In the genomic region with DNA sequence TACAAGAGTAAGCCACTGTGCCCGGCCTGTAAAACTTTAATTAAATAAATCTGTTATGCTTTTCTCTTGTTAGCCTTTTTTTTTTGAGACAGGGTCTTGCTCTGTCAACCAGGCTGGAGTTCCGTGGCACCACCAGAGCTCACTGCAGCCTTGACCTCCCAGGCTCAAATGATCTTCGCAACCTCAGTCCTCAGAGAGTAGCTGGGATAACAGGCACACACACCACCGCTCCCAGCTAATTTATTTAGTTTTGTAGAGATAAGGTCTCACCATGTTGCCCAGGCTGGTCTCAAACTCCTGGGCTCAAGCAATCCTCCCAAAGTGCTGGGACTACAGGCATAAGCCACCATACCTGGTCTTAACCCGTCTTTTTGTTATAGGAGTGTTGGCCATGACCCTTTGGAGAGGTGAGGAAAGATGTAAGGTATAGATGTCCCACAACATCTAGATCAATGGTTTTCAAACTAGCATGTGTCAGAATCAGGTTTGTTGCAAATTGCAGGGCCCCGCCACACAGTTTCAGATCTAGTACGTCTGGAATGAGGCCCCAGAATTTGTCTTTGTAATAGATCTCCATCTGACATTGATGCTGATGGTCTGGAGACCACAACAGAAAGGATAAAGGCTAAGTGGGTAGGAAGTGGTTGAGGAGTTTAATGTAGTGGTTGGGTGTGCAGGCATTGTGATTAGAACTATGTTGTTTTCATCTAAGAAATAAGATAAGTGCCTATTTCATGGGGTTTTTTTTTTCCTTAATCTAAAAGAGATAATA, we compare ENCODE assay signal across 13 cellular contexts. TPM values are rescaled to one million over a fixed set of nuclear protein-coding genes. Genes with fewer than 3 reads are reported as not detected.
DNase-seq lines count a peak whose midpoint lies in the region; ATAC-seq, FAIRE-seq and TF ChIP-seq lines count a peak whose summit lies in the region.
"Had no signal": no experiment of that assay in that cellular context is flagged by ENCODE, and none has a peak within 500 bp of the region (broad histone marks: within the 10 kb centered on the region; RNA-seq: fewer than 3 reads in every experiment).

No MANE protein-coding gene starts in this region.

- no peaks in the 10 kb centered on the region for H3K9me3 ChIP-seq in HepG2 (ENCODE audit: low read length)
- no peaks in the 10 kb centered on the region for H3K9me3 ChIP-seq in right lobe of liver
- no peaks in the 10 kb centered on the region for H3K9me3 ChIP-seq in T-helper 17 cell (ENCODE audit: control insufficient read depth, low read length, poor library complexity, severe bottlenecking)

- H3K79me2 ChIP-seq in HepG2 (ENCODE audit: insufficient read depth, low read length) = peaks cover 7% of the 10 kb centered on the region

- H2AFZ ChIP-seq in HepG2 (ENCODE audit: low read length) = no peak overlapping the region

- intact Hi-C loops in HepG2 (cut with micrococcal nuclease; ENCODE audit: unreplicated experiment) = no loop called here
- intact Hi-C loops in right lobe of liver (cut with DNase I) = no loop called here
- intact Hi-C loops in activated T-helper 2 cell treated with anti-CD3 and anti-CD28 coated beads, Interferon-gamma antibody, Interleukin-2, Interleukin-4, amounts not matched to agents 10 μg/mL and 5 μg/mL and 100 μg/mL, durations not matched to agents 14 hours and 24 hours and 36 hours (cut with micrococcal nuclease) = loop anchor here (5.0 kb wide), 1 partner anchor 158 kb away; no protein-coding TSS in a partner anchor

- TF ChIP-seq RAD21 in HepG2 (CRISPR knock-in tag; IDR thresholded peaks at IDR 0.05) = no peak

- TF ChIP-seq EP300 in HepG2 (IDR thresholded peaks at IDR 0.05; ENCODE audit: low read depth in 2 of 2, low read length in 2 of 2) = no peak
- TF ChIP-seq EP300 in HepG2 (CRISPR knock-in tag; IDR thresholded peaks at IDR 0.05; ENCODE audit: borderline replicate concordance) = no peak

- H4K20me1 ChIP-seq in HepG2 (ENCODE audit: insufficient read depth, low read length) = no peaks in the 10 kb centered on the region

- H3K9me3 Mint-ChIP-seq in activated T-helper 2 cell treated with anti-CD3 and anti-CD28 coated beads, Interferon-gamma antibody, Interleukin-2, Interleukin-4, amounts not matched to agents 10 μg/mL and 5 μg/mL and 100 μg/mL, durations not matched to agents 14 hours and 24 hours and 36 hours = no peaks in the 10 kb centered on the region
- H3K9me3 Mint-ChIP-seq in stimulated activated naive B cell treated with anti-CD40 and anti-IgM and Interleukin-4, amounts not matched to agents 10 μg/mL and 1 μg/mL and 100 μg/mL, for 72 hours = peaks cover 3 to 5% of the 10 kb centered on the region in 2 donors
- H3K9me3 Mint-ChIP-seq: memory B cell, type B pancreatic cell had no signal

- ATAC-seq in HepG2 (no peak), right lobe of liver (no peak), T-helper 17 cell (peak; percentile 63), GM21367 (IDR thresholded peaks at IDR 0.05; ENCODE audit: unreplicated experiment) (no peak)
- ATAC-seq in stimulated activated naive B cell treated with anti-CD40 and anti-IgM and Interleukin-4, amounts not matched to agents 10 μg/mL and 1 μg/mL and 100 μg/mL, for 72 hours (replicated peaks) = no peak

- H3K36me3 Mint-ChIP-seq in T-helper 17 cell (ENCODE audit: low read depth) = no peaks in the 10 kb centered on the region
- H3K36me3 Mint-ChIP-seq in activated T-helper 2 cell treated with anti-CD3 and anti-CD28 coated beads, Interferon-gamma antibody, Interleukin-2, Interleukin-4, amounts not matched to agents 10 μg/mL and 5 μg/mL and 100 μg/mL, durations not matched to agents 14 hours and 24 hours and 36 hours (ENCODE audit: low read depth) = peaks cover 24% of the 10 kb centered on the region
- H3K36me3 Mint-ChIP-seq in stimulated activated naive B cell treated with anti-CD40 and anti-IgM and Interleukin-4, amounts not matched to agents 10 μg/mL and 1 μg/mL and 100 μg/mL, for 72 hours = peaks cover 16 to 38% of the 10 kb centered on the region in 2 donors

- H3K27me3 ChIP-seq in HepG2 (ENCODE audit: control insufficient read depth in 1 of 2, insufficient read depth in 2 of 2, low read length in 2 of 2) = no peaks in the 10 kb centered on the region; a peak in 1 of 5 replicates
- no peaks in the 10 kb centered on the region for H3K27me3 ChIP-seq in right lobe of liver
- H3K27me3 ChIP-seq in H7 (ENCODE audit: control insufficient read depth, insufficient read depth, low read length) = no peaks in the 10 kb centered on the region

- H3K36me3 ChIP-seq in HepG2 (replicated peaks in 1 of 2; ENCODE audit: control insufficient read depth in 1 of 2, insufficient read depth in 2 of 2, low read length in 2 of 2) (peaks cover 0 to 10% of the 10 kb centered on the region in 2 experiments; a peak in 3 of 5 replicates), right lobe of liver (peaks cover 0 to 3% (median 0%) of the 10 kb centered on the region in 4 donors), H7 (replicated peaks; ENCODE audit: control insufficient read depth, insufficient read depth, low read length) (no peaks in the 10 kb centered on the region)

- no TSS peak for BruUV-seq in HepG2 (replicated peaks; lab: Mats Ljungman, UMichigan)

- FAIRE-seq in HepG2 (lab: Jason Lieb, UNC) = peak; percentile 89

- no peak overlapping the region for H3K4me2 ChIP-seq in HepG2 (ENCODE audit: low read depth, low read length)
- H3K4me2 ChIP-seq: smooth muscle cell had no signal

- H3K4me1 ChIP-seq in HepG2 (ENCODE audit: insufficient read depth, low read length) = peaks cover 39% of the 10 kb centered on the region
- H3K4me1 ChIP-seq in right lobe of liver = no peaks in the 10 kb centered on the region

- TF ChIP-seq CTCF in HepG2 (CRISPR knock-in tag; IDR thresholded peaks at IDR 0.05) (no peak), right lobe of liver (IDR thresholded peaks at IDR 0.05) (no peak)

- in situ Hi-C loops in HepG2 (cut with HindIII; ENCODE audit: extremely low pct_ligation_motif_present, low pct_unique_long_range_greater_than_20kb) = no loop called here

- H3K27me3 Mint-ChIP-seq in T-helper 17 cell = no peaks in the 10 kb centered on the region
- no peaks in the 10 kb centered on the region for H3K27me3 Mint-ChIP-seq in activated T-helper 2 cell treated with anti-CD3 and anti-CD28 coated beads, Interferon-gamma antibody, Interleukin-2, Interleukin-4, amounts not matched to agents 10 μg/mL and 5 μg/mL and 100 μg/mL, durations not matched to agents 14 hours and 24 hours and 36 hours (ENCODE audit: low read depth)
- H3K27me3 Mint-ChIP-seq in stimulated activated naive B cell treated with anti-CD40 and anti-IgM and Interleukin-4, amounts not matched to agents 10 μg/mL and 1 μg/mL and 100 μg/mL, for 72 hours = no peaks in the 10 kb centered on the region
- H3K27me3 Mint-ChIP-seq: memory B cell, type B pancreatic cell had no signal

- TF ChIP-seq POLR2A in HepG2 (IDR thresholded peaks at IDR 0.05; ENCODE audit: insufficient read depth in 1 of 2, low read depth in 2 of 2, low read length in 2 of 2) (no peak), right lobe of liver (IDR thresholded peaks at IDR 0.05) (no peak)

- no peak for DNase-seq in HepG2 (ENCODE audit: low spot score)
- DNase-seq in right lobe of liver = no peak
- no peak for DNase-seq in T-helper 17 cell
- peak; percentile 62 for DNase-seq in activated T-helper 2 cell treated with anti-CD3 and anti-CD28 coated beads, Interferon-gamma antibody, Interleukin-2, Interleukin-4, amounts not matched to agents 10 μg/mL and 5 μg/mL and 100 μg/mL, durations not matched to agents 14 hours and 24 hours and 36 hours (ENCODE audit: low spot score)
- DNase-seq in stimulated activated naive B cell treated with anti-CD40 and anti-IgM and Interleukin-4, amounts not matched to agents 10 μg/mL and 1 μg/mL and 100 μg/mL, for 72 hours = no peak
- DNase-seq in H7 = no peak
- no peak for DNase-seq in medulla oblongata (ENCODE audit: extremely low spot score)
- DNase-seq: NCI-H226, nucleus accumbens had no signal

- no peak overlapping the region for H3K9ac ChIP-seq in HepG2 (ENCODE audit: insufficient read depth, low read depth, low read length)

- POLR2A ChIA-PET in HepG2 (lab: Yijun Ruan, JAX) = interaction anchor here (0.8 to 3.1 kb wide), 3 partner anchors 10 to 24 kb away, joined by 3 to 18 read pairs (median 4); no protein-coding TSS in a partner anchor

- H3K27ac Mint-ChIP-seq in T-helper 17 cell = peak overlapping the region; percentile 87
- H3K27ac Mint-ChIP-seq in activated T-helper 2 cell treated with anti-CD3 and anti-CD28 coated beads, Interferon-gamma antibody, Interleukin-2, Interleukin-4, amounts not matched to agents 10 μg/mL and 5 μg/mL and 100 μg/mL, durations not matched to agents 14 hours and 24 hours and 36 hours = peak overlapping the region; percentile 21
- H3K27ac Mint-ChIP-seq in stimulated activated naive B cell treated with anti-CD40 and anti-IgM and Interleukin-4, amounts not matched to agents 10 μg/mL and 1 μg/mL and 100 μg/mL, for 72 hours = peak overlapping the region; percentile 90
- H3K27ac Mint-ChIP-seq: memory B cell, type B pancreatic cell had no signal

- CTCF ChIA-PET in HepG2 (lab: Yijun Ruan, JAX; ENCODE audit: low intra/inter-chr PET ratio, low total read pairs) = no interaction called here

- H3K4me3 ChIP-seq in HepG2 (replicated peaks in 1 of 3; ENCODE audit: insufficient read depth in 1 of 3, low read depth in 2 of 3, low read length in 3 of 3) (no peak overlapping the region), right lobe of liver (no peak overlapping the region), H7 (ENCODE audit: insufficient read depth, low read depth, low read length) (no peak overlapping the region)
- H3K4me3 ChIP-seq: smooth muscle cell had no signal

- H3K27ac ChIP-seq in HepG2 (ENCODE audit: extremely low read length, insufficient read depth, low read length) = peak overlapping the region; percentile 15
- H3K27ac ChIP-seq in right lobe of liver = no peak overlapping the region

- H3K4me3 Mint-ChIP-seq in T-helper 17 cell = peak overlapping the region; percentile 80
- H3K4me3 Mint-ChIP-seq in activated T-helper 2 cell treated with anti-CD3 and anti-CD28 coated beads, Interferon-gamma antibody, Interleukin-2, Interleukin-4, amounts not matched to agents 10 μg/mL and 5 μg/mL and 100 μg/mL, durations not matched to agents 14 hours and 24 hours and 36 hours (ENCODE audit: low read depth) = no peak overlapping the region
- H3K4me3 Mint-ChIP-seq in stimulated activated naive B cell treated with anti-CD40 and anti-IgM and Interleukin-4, amounts not matched to agents 10 μg/mL and 1 μg/mL and 100 μg/mL, for 72 hours = no peak overlapping the region
- H3K4me3 Mint-ChIP-seq: memory B cell, type B pancreatic cell had no signal

- 86% methylated on average over 7 of the region's 7 CpGs for WGBS in HepG2 (ENCODE audit: low lambda C conversion rate)
- WGBS in right lobe of liver (ENCODE audit: insufficient coverage, low coverage, low lambda C conversion rate, missing lambda C conversion rate) = 75% methylated on average over 7 of the region's 7 CpGs

- H3K4me1 Mint-ChIP-seq in T-helper 17 cell = peaks cover 28% of the 10 kb centered on the region
- H3K4me1 Mint-ChIP-seq in activated T-helper 2 cell treated with anti-CD3 and anti-CD28 coated beads, Interferon-gamma antibody, Interleukin-2, Interleukin-4, amounts not matched to agents 10 μg/mL and 5 μg/mL and 100 μg/mL, durations not matched to agents 14 hours and 24 hours and 36 hours (ENCODE audit: low read depth) = peaks cover 50% of the 10 kb centered on the region
- peaks cover 29 to 64% of the 10 kb centered on the region in 2 donors for H3K4me1 Mint-ChIP-seq in stimulated activated naive B cell treated with anti-CD40 and anti-IgM and Interleukin-4, amounts not matched to agents 10 μg/mL and 1 μg/mL and 100 μg/mL, for 72 hours

RNA-seq across cellular contexts. Expression of gene GGA2, which starts 4.3 kb away (rescaled TPM):
- total RNA-seq in HepG2 (2016; rRNA removed; fragmentation: Illumina TruSeq; extraction: Trizol) = 69.8 and 93.1 TPM in 2 replicates
- 52.6 and 57.4 TPM in 2 replicates for total RNA-seq in HepG2 (2016; cell fraction: cytosol; rRNA removed; fragmentation: Illumina TruSeq; extraction: Trizol; ENCODE audit: low read depth)
- 76.8 and 80.6 TPM in 2 replicates for total RNA-seq in HepG2 (2016; cell fraction: insoluble cytoplasmic fraction; rRNA removed; fragmentation: Illumina TruSeq; extraction: Trizol)
- total RNA-seq in HepG2 (2016; cell fraction: membrane; rRNA removed; fragmentation: Illumina TruSeq; extraction: Trizol) = 41.5 and 45.8 TPM in 2 replicates
- total RNA-seq in HepG2 (2016; cell fraction: nucleus; rRNA removed; fragmentation: Illumina TruSeq; extraction: Trizol) = 84.5 and 97.4 TPM in 2 replicates
- 51.5 and 52.3 TPM in 2 replicates for polyA plus RNA-seq in HepG2 (2011; rRNA removed)
- polyA plus RNA-seq in HepG2 (2011; cell fraction: cytosol; rRNA removed) = 25.4 and 28.7 TPM in 2 replicates
- 184 and 204 TPM in 2 replicates for polyA plus RNA-seq in HepG2 (2011; cell fraction: nucleus; rRNA removed)
- polyA plus RNA-seq in HepG2 (2012) = 70.4 and 97.1 TPM in 2 replicates
- 4.7 and 5.8 TPM in 2 replicates for polyA plus RNA-seq in HepG2 (2016; cell fraction: cytosol; fragmentation: Illumina TruSeq; extraction: Trizol; ENCODE audit: low read depth)
- polyA plus RNA-seq in HepG2 (2016; cell fraction: insoluble cytoplasmic fraction; fragmentation: Illumina TruSeq; extraction: Trizol; ENCODE audit: low read depth) = 87.5 and 99.8 TPM in 2 replicates
- polyA plus RNA-seq in HepG2 (2016; cell fraction: membrane; fragmentation: Illumina TruSeq; extraction: Trizol; ENCODE audit: low read depth) = 11.1 and 11.7 TPM in 2 replicates
- polyA plus RNA-seq in HepG2 (2016; cell fraction: nucleus; fragmentation: Illumina TruSeq; extraction: Trizol; ENCODE audit: insufficient read depth, low read depth) = 238 and 249 TPM in 2 replicates
- polyA minus RNA-seq in HepG2 (2011; rRNA and poly(A)+ RNA removed; ENCODE audit: low replicate concordance) = 58.5 and 111 TPM in 2 replicates
- 31.9 and 47.6 TPM in 2 replicates for polyA minus RNA-seq in HepG2 (2011; cell fraction: cytosol; rRNA and poly(A)+ RNA removed)
- 134 and 143 TPM in 2 replicates for polyA minus RNA-seq in HepG2 (2011; cell fraction: nucleus; rRNA and poly(A)+ RNA removed)
- 10 to 100 TPM; 19.2 to 31.7 (median 27.8) TPM for total RNA-seq in right lobe of liver
- 100 to 1,000 TPM; 116 to 117 TPM for total RNA-seq in T-helper 17 cell
- total RNA-seq in activated T-helper 2 cell treated with anti-CD3 and anti-CD28 coated beads, Interferon-gamma antibody, Interleukin-2, Interleukin-4, amounts not matched to agents 10 μg/mL and 5 μg/mL and 100 μg/mL, durations not matched to agents 14 hours and 24 hours and 36 hours = 108 and 110 TPM in 2 replicates
- total RNA-seq in H7 (2014; rRNA removed; shearing (Covaris generic)) = 23.2 and 34.1 TPM in 2 replicates

RNA-seq across cellular contexts. Expression of gene EARS2, which starts 42.6 kb away (rescaled TPM):
- total RNA-seq in HepG2 (2016; rRNA removed; fragmentation: Illumina TruSeq; extraction: Trizol) = 80.4 and 84.2 TPM in 2 replicates
- 18.1 and 20.7 TPM in 2 replicates for total RNA-seq in HepG2 (2016; cell fraction: cytosol; rRNA removed; fragmentation: Illumina TruSeq; extraction: Trizol; ENCODE audit: low read depth)
- 79.1 and 84.4 TPM in 2 replicates for total RNA-seq in HepG2 (2016; cell fraction: insoluble cytoplasmic fraction; rRNA removed; fragmentation: Illumina TruSeq; extraction: Trizol)
- 44.8 and 49.7 TPM in 2 replicates for total RNA-seq in HepG2 (2016; cell fraction: membrane; rRNA removed; fragmentation: Illumina TruSeq; extraction: Trizol)
- total RNA-seq in HepG2 (2016; cell fraction: nucleus; rRNA removed; fragmentation: Illumina TruSeq; extraction: Trizol) = 64.8 and 79.0 TPM in 2 replicates
- polyA plus RNA-seq in HepG2 (2011; rRNA removed) = 49.4 and 54.7 TPM in 2 replicates
- polyA plus RNA-seq in HepG2 (2011; cell fraction: cytosol; rRNA removed) = 41.5 and 46.7 TPM in 2 replicates
- 131 and 162 TPM in 2 replicates for polyA plus RNA-seq in HepG2 (2011; cell fraction: nucleus; rRNA removed)
- polyA plus RNA-seq in HepG2 (2012) = 27.0 and 35.2 TPM in 2 replicates
- 8.2 and 10.2 TPM in 2 replicates for polyA plus RNA-seq in HepG2 (2016; cell fraction: cytosol; fragmentation: Illumina TruSeq; extraction: Trizol; ENCODE audit: low read depth)
- polyA plus RNA-seq in HepG2 (2016; cell fraction: insoluble cytoplasmic fraction; fragmentation: Illumina TruSeq; extraction: Trizol; ENCODE audit: low read depth) = 69.7 and 75.5 TPM in 2 replicates
- 20.9 and 22.2 TPM in 2 replicates for polyA plus RNA-seq in HepG2 (2016; cell fraction: membrane; fragmentation: Illumina TruSeq; extraction: Trizol; ENCODE audit: low read depth)
- 59.4 and 64.9 TPM in 2 replicates for polyA plus RNA-seq in HepG2 (2016; cell fraction: nucleus; fragmentation: Illumina TruSeq; extraction: Trizol; ENCODE audit: insufficient read depth, low read depth)
- polyA minus RNA-seq in HepG2 (2011; rRNA and poly(A)+ RNA removed; ENCODE audit: low replicate concordance) = 142 and 329 TPM in 2 replicates
- polyA minus RNA-seq in HepG2 (2011; cell fraction: cytosol; rRNA and poly(A)+ RNA removed) = 36.3 and 43.7 TPM in 2 replicates
- 112 and 117 TPM in 2 replicates for polyA minus RNA-seq in HepG2 (2011; cell fraction: nucleus; rRNA and poly(A)+ RNA removed)
- total RNA-seq in right lobe of liver = 10 to 100 TPM; 14.9 to 47.7 (median 15.9) TPM
- 10 to 100 TPM; 10.0 to 13.0 TPM for total RNA-seq in T-helper 17 cell
- total RNA-seq in activated T-helper 2 cell treated with anti-CD3 and anti-CD28 coated beads, Interferon-gamma antibody, Interleukin-2, Interleukin-4, amounts not matched to agents 10 μg/mL and 5 μg/mL and 100 μg/mL, durations not matched to agents 14 hours and 24 hours and 36 hours = 25.3 and 26.6 TPM in 2 replicates
- 101 and 105 TPM in 2 replicates for total RNA-seq in H7 (2014; rRNA removed; shearing (Covaris generic))

RNA-seq across cellular contexts. Expression of gene UBFD1, which starts 43.0 kb away (rescaled TPM):
- 111 and 142 TPM in 2 replicates for total RNA-seq in HepG2 (2016; rRNA removed; fragmentation: Illumina TruSeq; extraction: Trizol)
- total RNA-seq in HepG2 (2016; cell fraction: cytosol; rRNA removed; fragmentation: Illumina TruSeq; extraction: Trizol; ENCODE audit: low read depth) = 27.2 and 33.8 TPM in 2 replicates
- 112 and 143 TPM in 2 replicates for total RNA-seq in HepG2 (2016; cell fraction: insoluble cytoplasmic fraction; rRNA removed; fragmentation: Illumina TruSeq; extraction: Trizol)
- 46.0 and 47.2 TPM in 2 replicates for total RNA-seq in HepG2 (2016; cell fraction: membrane; rRNA removed; fragmentation: Illumina TruSeq; extraction: Trizol)
- 80.6 and 99.3 TPM in 2 replicates for total RNA-seq in HepG2 (2016; cell fraction: nucleus; rRNA removed; fragmentation: Illumina TruSeq; extraction: Trizol)
- 97.6 and 100 TPM in 2 replicates for polyA plus RNA-seq in HepG2 (2011; rRNA removed)
- 98.1 and 112 TPM in 2 replicates for polyA plus RNA-seq in HepG2 (2011; cell fraction: cytosol; rRNA removed)
- 129 and 137 TPM in 2 replicates for polyA plus RNA-seq in HepG2 (2011; cell fraction: nucleus; rRNA removed)
- polyA plus RNA-seq in HepG2 (2012) = 83.8 and 88.4 TPM in 2 replicates
- 31.2 and 32.8 TPM in 2 replicates for polyA plus RNA-seq in HepG2 (2016; cell fraction: cytosol; fragmentation: Illumina TruSeq; extraction: Trizol; ENCODE audit: low read depth)
- 119 and 123 TPM in 2 replicates for polyA plus RNA-seq in HepG2 (2016; cell fraction: insoluble cytoplasmic fraction; fragmentation: Illumina TruSeq; extraction: Trizol; ENCODE audit: low read depth)
- polyA plus RNA-seq in HepG2 (2016; cell fraction: membrane; fragmentation: Illumina TruSeq; extraction: Trizol; ENCODE audit: low read depth) = 30.0 and 32.3 TPM in 2 replicates
- 89.9 and 95.2 TPM in 2 replicates for polyA plus RNA-seq in HepG2 (2016; cell fraction: nucleus; fragmentation: Illumina TruSeq; extraction: Trizol; ENCODE audit: insufficient read depth, low read depth)
- 49.6 and 117 TPM in 2 replicates for polyA minus RNA-seq in HepG2 (2011; rRNA and poly(A)+ RNA removed; ENCODE audit: low replicate concordance)
- polyA minus RNA-seq in HepG2 (2011; cell fraction: cytosol; rRNA and poly(A)+ RNA removed) = 61.7 and 68.8 TPM in 2 replicates
- 155 and 167 TPM in 2 replicates for polyA minus RNA-seq in HepG2 (2011; cell fraction: nucleus; rRNA and poly(A)+ RNA removed)
- total RNA-seq in right lobe of liver = 10 to 100 TPM; 27.6 to 50.5 (median 37.4) TPM
- total RNA-seq in T-helper 17 cell = 10 to 100 TPM; 37.9 to 43.3 TPM
- total RNA-seq in activated T-helper 2 cell treated with anti-CD3 and anti-CD28 coated beads, Interferon-gamma antibody, Interleukin-2, Interleukin-4, amounts not matched to agents 10 μg/mL and 5 μg/mL and 100 μg/mL, durations not matched to agents 14 hours and 24 hours and 36 hours = 57.7 and 62.5 TPM in 2 replicates
- 68.2 and 72.9 TPM in 2 replicates for total RNA-seq in H7 (2014; rRNA removed; shearing (Covaris generic))

Comparison
In these comparisons a context has a peak if more than half of its experiments do, and no peak if none do; other contexts are left out.
1. H3K27ac Mint-ChIP-seq: peak in every context shown above with its lines; median percentile 90 in stimulated activated naive B cell treated with anti-CD40 and anti-IgM and Interleukin-4, amounts not matched to agents 10 μg/mL and 1 μg/mL and 100 μg/mL, for 72 hours; 87 in T-helper 17 cell; 21 in activated T-helper 2 cell treated with anti-CD3 and anti-CD28 coated beads, Interferon-gamma antibody, Interleukin-2, Interleukin-4, amounts not matched to agents 10 μg/mL and 5 μg/mL and 100 μg/mL, durations not matched to agents 14 hours and 24 hours and 36 hours.